In genomic region chr16:23836404-23837291, GRCh38 we compare ENCODE assay signal across 8 cellular contexts. TPM values are rescaled to one million over a fixed set of nuclear protein-coding genes. Genes with fewer than 3 reads are reported as not detected.
DNase-seq lines count a peak whose midpoint lies in the region; ATAC-seq and TF ChIP-seq lines count a peak whose summit lies in the region.

No MANE protein-coding gene starts in this region.

- no peak overlapping the region for H3K14ac ChIP-seq in H9 (ENCODE audit: insufficient read depth, low read length)

- H3K4me2 ChIP-seq in DND-41 (ENCODE audit: insufficient read depth, low read length): peak overlapping the region; percentile 91
- H3K4me2 ChIP-seq in H9 (ENCODE audit: insufficient read depth, insufficient read length, low read length): peak overlapping the region; percentile 79

- H4K20me1 ChIP-seq in DND-41 (ENCODE audit: insufficient read depth, low read length) (peaks cover 8% of the 10 kb centered on the region; the same call in 1 of the 2 replicates), H9 (ENCODE audit: control insufficient read depth, insufficient read depth, insufficient read length) (no peaks in the 10 kb centered on the region)

- H3K9me3 Mint-ChIP-seq in H9: no peaks in the 10 kb centered on the region; a peak in 2 of 5 replicates

- peaks cover 22% of the 10 kb centered on the region for H3K36me3 ChIP-seq in DND-41 (ENCODE audit: insufficient read depth, low read length)
- no peaks in the 10 kb centered on the region for H3K36me3 ChIP-seq in ascending aorta
- H3K36me3 ChIP-seq in lung (ENCODE audit: control insufficient read depth in 2 of 2, insufficient read depth in 2 of 2, low read length in 2 of 2): no peaks in the 10 kb centered on the region
- H3K36me3 ChIP-seq in stomach smooth muscle (ENCODE audit: control insufficient read depth in 2 of 2, insufficient read depth in 2 of 2, low read length in 2 of 2): no peaks in the 10 kb centered on the region

- no peak overlapping the region for H2BK5ac ChIP-seq in H9 (ENCODE audit: insufficient read length, low read length)

- no peak overlapping the region for H3T11ph ChIP-seq in H9 (ENCODE audit: low read length)

- no CpG with 5 or more reads among the region's 62 CpGs for WGBS in H9 (ENCODE audit: extremely low coverage, insufficient read length, low lambda C conversion rate)
- 1% methylated on average over 44 to 62 of the region's 62 CpGs for WGBS in lung, 2 donors

- no peaks in the 10 kb centered on the region for H3K79me1 ChIP-seq in H9 (ENCODE audit: insufficient read depth, low read depth, low read length, poor library complexity, severe bottlenecking)

- no peak overlapping the region for H3K23ac ChIP-seq in H9 (ENCODE audit: insufficient read length, low read depth, low read length)

- H3K4ac ChIP-seq in H9 (ENCODE audit: low read depth, low read length): no peak overlapping the region

- no peak overlapping the region for H3K27ac Mint-ChIP-seq in H9

- H2BK12ac ChIP-seq in H9 (ENCODE audit: insufficient read length, low read depth, low read length): no peak overlapping the region

- no peak overlapping the region for H4K8ac ChIP-seq in H9 (replicated peaks; ENCODE audit: insufficient read length, low read depth, low read length)

- TF ChIP-seq CTCF in DND-41 (IDR thresholded peaks at IDR 0.05; ENCODE audit: borderline replicate concordance, extremely low read depth, low read length, poor library complexity, severe bottlenecking) (peak; percentile 82), H9 (conservative IDR thresholded peaks at IDR 0.05) (peak; percentile 68), ascending aorta (IDR thresholded peaks at IDR 0.05) (no peak), lung (IDR thresholded peaks at IDR 0.05; ENCODE audit: control extremely low read depth, extremely low read depth) (no peak)

- H3K56ac ChIP-seq in H9 (ENCODE audit: insufficient read length, low read depth, low read length): no peak overlapping the region

- peaks cover 12% of the 10 kb centered on the region for H3K23me2 ChIP-seq in H9 (ENCODE audit: insufficient read length, low read depth, low read length, poor library complexity, severe bottlenecking)

- H3K4me1 ChIP-seq in DND-41 (ENCODE audit: insufficient read depth, low read length): peaks cover 55% of the 10 kb centered on the region
- H3K4me1 ChIP-seq in H9 (ENCODE audit: insufficient read depth, low read length): no peaks in the 10 kb centered on the region
- H3K4me1 ChIP-seq in ascending aorta: no peaks in the 10 kb centered on the region
- H3K4me1 ChIP-seq in lung (ENCODE audit: control insufficient read depth in 2 of 2, insufficient read depth in 2 of 2, low read length in 2 of 2): peaks cover 0 to 7% of the 10 kb centered on the region in 2 donors
- H3K4me1 ChIP-seq in stomach smooth muscle (ENCODE audit: control insufficient read depth, insufficient read depth, low read length): peaks cover 18% of the 10 kb centered on the region

- H3K4me3 ChIP-seq in DND-41 (ENCODE audit: low read depth in 1 of 2, low read length in 2 of 2) (peak overlapping the region; percentile 55 to 64), ascending aorta (peak overlapping the region; percentile 40 to 66), lung (peak overlapping the region; percentile 47), stomach smooth muscle (ENCODE audit: low read length in 2 of 2) (peak overlapping the region; percentile 60 to 76)

- H3K27me3 Mint-ChIP-seq in H9 (ENCODE audit: low read depth): peaks cover 83% of the 10 kb centered on the region

- H3K4me1 Mint-ChIP-seq in H9: peaks cover 24 to 31% of the 10 kb centered on the region in 2 experiments

- peak overlapping the region; percentile 73 to 88 for H3K4me3 Mint-ChIP-seq in H9

- H3K27me3 ChIP-seq in DND-41 (ENCODE audit: insufficient read depth, low read length, poor library complexity) (no peaks in the 10 kb centered on the region), H9 (ENCODE audit: insufficient read depth, low read length) (peaks cover 11% of the 10 kb centered on the region; the same call in 1 of the 2 replicates), ascending aorta (no peaks in the 10 kb centered on the region), lung (ENCODE audit: control insufficient read depth, insufficient read depth) (peaks cover 5% of the 10 kb centered on the region), stomach smooth muscle (ENCODE audit: control insufficient read depth in 1 of 2, insufficient read depth in 2 of 2, low read length in 2 of 2) (peaks cover 0 to 4% of the 10 kb centered on the region in 2 donors)

- H2BK15ac ChIP-seq in H9 (ENCODE audit: low read depth, low read length): no peak overlapping the region

- no peak overlapping the region for H2BK20ac ChIP-seq in H9 (ENCODE audit: low read depth, low read length, poor library complexity, severe bottlenecking)

- H3K9me3 ChIP-seq in DND-41 (ENCODE audit: insufficient read depth, low read length, severe bottlenecking) (no peaks in the 10 kb centered on the region), H9 (ENCODE audit: control insufficient read depth, low read depth, low read length) (no peaks in the 10 kb centered on the region), ascending aorta (no peaks in the 10 kb centered on the region), lung (ENCODE audit: control insufficient read depth in 2 of 2, insufficient read depth in 1 of 2, low read length in 1 of 2) (peaks cover 0 to 2% of the 10 kb centered on the region in 2 donors), stomach smooth muscle (ENCODE audit: control insufficient read depth in 2 of 2, low read length in 2 of 2) (no peaks in the 10 kb centered on the region)

- no peaks in the 10 kb centered on the region for H3K36me3 Mint-ChIP-seq in H9 (ENCODE audit: insufficient read depth in 1 of 3, low read depth in 3 of 3)

- H4K91ac ChIP-seq in H9 (ENCODE audit: insufficient read length, low read depth, low read length): no peak overlapping the region

- peak overlapping the region; percentile 57 for H3K27ac ChIP-seq in DND-41 (ENCODE audit: low read length)
- H3K27ac ChIP-seq in H9 (ENCODE audit: insufficient read length, low read depth, low read length): no peak overlapping the region
- no peak overlapping the region for H3K27ac ChIP-seq in ascending aorta
- no peak overlapping the region for H3K27ac ChIP-seq in lung (ENCODE audit: low read depth in 1 of 2, low read length in 1 of 2)
- H3K27ac ChIP-seq in stomach smooth muscle (ENCODE audit: low read length): no peak overlapping the region

- H2AFZ ChIP-seq in DND-41 (ENCODE audit: low read depth, low read length) (peak overlapping the region; percentile 73), H9 (ENCODE audit: low read length) (no peak overlapping the region)

- DNase-seq in DND-41 (peak; percentile 85), H9 (peak; percentile 68), ascending aorta (ENCODE audit: low spot score in 2 of 2) (no peak), lung (ENCODE audit: low spot score) (peak; percentile 31), NCI-H2171 treated with DMSO at 0.1 percent for 48 hours (lab: John Stamatoyannopoulos, UW) (no peak), NCI-H2081 treated with DMSO at 0.1 percent for 48 hours (lab: John Stamatoyannopoulos, UW) (no peak)

- H4K5ac ChIP-seq in H9 (ENCODE audit: insufficient read length, low read depth, low read length): no peak overlapping the region

- peaks cover 49% of the 10 kb centered on the region for H3K79me2 ChIP-seq in DND-41 (ENCODE audit: insufficient read depth, low read length)
- H3K79me2 ChIP-seq in H9 (ENCODE audit: insufficient read depth, low read length): no peaks in the 10 kb centered on the region

- H2AK5ac ChIP-seq in H9 (ENCODE audit: insufficient read length, low read length): no peak overlapping the region

- H3K18ac ChIP-seq in H9 (ENCODE audit: insufficient read length, low read depth, low read length): no peak overlapping the region

- no peak overlapping the region for H2BK120ac ChIP-seq in H9 (ENCODE audit: low read depth, low read length, poor library complexity, severe bottlenecking)

- H3K9ac ChIP-seq in DND-41 (ENCODE audit: low read depth, low read length) (peak overlapping the region; percentile 80), H9 (ENCODE audit: extremely low read depth, insufficient read length, low read length) (no peak overlapping the region), stomach smooth muscle (ENCODE audit: low read length in 2 of 2) (peak overlapping the region; percentile 21 to 43)

- intact Hi-C loops in ascending aorta (cut with DNase I): no loop called here

- peak; percentile 63 for ATAC-seq in DND-41 (ENCODE audit: insufficient read depth, low read depth)
- ATAC-seq in SK-N-SH treated with all-trans-retinoic acid at 6 μM for 48 hours: peak; percentile 28; the same call in 2 of the 3 replicates
- ATAC-seq in lung (ENCODE audit: insufficient read depth, low FRiP score): no peak

TF ChIP-seq in SK-N-SH treated with all-trans-retinoic acid at 6 μM for 48 hours, 23 proteins besides CTCF, POLR2A, EP300 and RAD21 (continues in another document):
- TF ChIP-seq, protein P1, sequence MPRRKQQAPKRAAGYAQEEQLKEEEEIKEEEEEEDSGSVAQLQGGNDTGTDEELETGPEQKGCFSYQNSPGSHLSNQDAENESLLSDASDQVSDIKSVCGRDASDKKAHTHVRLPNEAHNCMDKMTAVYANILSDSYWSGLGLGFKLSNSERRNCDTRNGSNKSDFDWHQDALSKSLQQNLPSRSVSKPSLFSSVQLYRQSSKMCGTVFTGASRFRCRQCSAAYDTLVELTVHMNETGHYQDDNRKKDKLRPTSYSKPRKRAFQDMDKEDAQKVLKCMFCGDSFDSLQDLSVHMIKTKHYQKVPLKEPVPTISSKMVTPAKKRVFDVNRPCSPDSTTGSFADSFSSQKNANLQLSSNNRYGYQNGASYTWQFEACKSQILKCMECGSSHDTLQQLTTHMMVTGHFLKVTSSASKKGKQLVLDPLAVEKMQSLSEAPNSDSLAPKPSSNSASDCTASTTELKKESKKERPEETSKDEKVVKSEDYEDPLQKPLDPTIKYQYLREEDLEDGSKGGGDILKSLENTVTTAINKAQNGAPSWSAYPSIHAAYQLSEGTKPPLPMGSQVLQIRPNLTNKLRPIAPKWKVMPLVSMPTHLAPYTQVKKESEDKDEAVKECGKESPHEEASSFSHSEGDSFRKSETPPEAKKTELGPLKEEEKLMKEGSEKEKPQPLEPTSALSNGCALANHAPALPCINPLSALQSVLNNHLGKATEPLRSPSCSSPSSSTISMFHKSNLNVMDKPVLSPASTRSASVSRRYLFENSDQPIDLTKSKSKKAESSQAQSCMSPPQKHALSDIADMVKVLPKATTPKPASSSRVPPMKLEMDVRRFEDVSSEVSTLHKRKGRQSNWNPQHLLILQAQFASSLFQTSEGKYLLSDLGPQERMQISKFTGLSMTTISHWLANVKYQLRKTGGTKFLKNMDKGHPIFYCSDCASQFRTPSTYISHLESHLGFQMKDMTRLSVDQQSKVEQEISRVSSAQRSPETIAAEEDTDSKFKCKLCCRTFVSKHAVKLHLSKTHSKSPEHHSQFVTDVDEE (CRISPR knock-in tag; IDR thresholded peaks at IDR 0.05): no peak
- TF ChIP-seq GLIS3 (CRISPR knock-in tag; IDR thresholded peaks at IDR 0.05) (no peak), PPARA (CRISPR knock-in tag; IDR thresholded peaks at IDR 0.05; ENCODE audit: borderline replicate concordance) (no peak), OSR1 (CRISPR knock-in tag; IDR thresholded peaks at IDR 0.05) (no peak)

RNA-seq across cellular contexts. Expression of gene PRKCB, which starts 0.9 kb away (rescaled TPM):
- total RNA-seq in H9 (2021) (7.0 and 7.7 TPM in 2 replicates), ascending aorta (1.2 TPM), lung (10 to 100 TPM; 24.3 to 46.4 TPM)
- polyA plus RNA-seq in lung: 10 to 100 TPM in 1 of 2 donors, 1 to 10 TPM in 1; 2.5 to 19.2 TPM

Comparison
In these comparisons a context has a peak if more than half of its experiments do, and no peak if none do; other contexts are left out.
1. DNase-seq: peak in DND-41 (single experiment), H9 (single experiment) and lung (single experiment); none in ascending aorta (0 of 2), NCI-H2171 treated with DMSO at 0.1 percent for 48 hours (single experiment) and NCI-H2081 treated with DMSO at 0.1 percent for 48 hours (single experiment).
2. CTCF ChIP-seq: peak in DND-41 (single experiment) and H9 (single experiment); none in ascending aorta (0 of 3) and lung (single experiment).
3. Peak in every context shown above with its lines, with median percentiles within 50 percentile points of each other: H3K4me3 ChIP-seq.